1 cellular context compared by ENCODE assay signal in the genomic region with DNA sequence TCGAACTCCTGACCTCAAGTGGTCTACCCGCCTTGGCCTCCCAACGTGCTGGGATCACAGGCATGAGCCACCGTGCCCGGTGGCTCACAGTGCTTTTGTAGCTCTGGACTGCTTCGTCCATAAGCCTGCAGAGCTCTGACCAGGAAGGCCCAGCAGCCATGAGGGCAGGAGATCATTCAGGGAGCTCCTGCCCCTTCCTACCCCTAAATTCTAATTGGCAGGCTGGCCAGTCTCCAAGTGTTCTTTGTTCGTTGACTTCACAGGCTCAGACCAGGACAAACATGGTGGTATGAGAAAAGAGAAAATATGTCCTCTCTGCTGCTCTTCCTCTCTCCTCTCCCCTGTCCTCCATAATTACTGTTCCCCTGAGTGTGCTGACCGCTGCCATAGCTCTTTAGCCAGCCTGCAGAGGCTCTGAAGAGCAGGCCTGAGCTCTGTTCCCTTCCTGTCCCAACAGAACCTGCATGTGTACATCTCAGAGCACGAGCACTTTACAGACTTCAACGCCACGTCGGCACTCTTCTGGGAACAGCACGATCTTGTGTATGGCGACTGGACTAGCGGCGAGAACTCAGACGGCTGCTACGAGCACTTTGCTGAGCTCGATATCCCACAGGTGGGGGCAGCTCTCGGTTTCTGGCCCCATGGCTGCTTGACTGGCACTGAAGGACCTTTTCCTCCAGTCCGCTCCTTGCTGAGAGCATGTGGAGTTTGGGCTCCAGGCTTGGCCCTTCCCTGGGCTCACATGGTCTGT.
TF ChIP-seq lines count a peak whose summit lies in the region.

No MANE protein-coding gene starts in this region.

TF ChIP-seq in WTC11, 78 proteins besides CTCF, POLR2A, EP300 and RAD21 (continued from another document):
- TF ChIP-seq, protein P1, sequence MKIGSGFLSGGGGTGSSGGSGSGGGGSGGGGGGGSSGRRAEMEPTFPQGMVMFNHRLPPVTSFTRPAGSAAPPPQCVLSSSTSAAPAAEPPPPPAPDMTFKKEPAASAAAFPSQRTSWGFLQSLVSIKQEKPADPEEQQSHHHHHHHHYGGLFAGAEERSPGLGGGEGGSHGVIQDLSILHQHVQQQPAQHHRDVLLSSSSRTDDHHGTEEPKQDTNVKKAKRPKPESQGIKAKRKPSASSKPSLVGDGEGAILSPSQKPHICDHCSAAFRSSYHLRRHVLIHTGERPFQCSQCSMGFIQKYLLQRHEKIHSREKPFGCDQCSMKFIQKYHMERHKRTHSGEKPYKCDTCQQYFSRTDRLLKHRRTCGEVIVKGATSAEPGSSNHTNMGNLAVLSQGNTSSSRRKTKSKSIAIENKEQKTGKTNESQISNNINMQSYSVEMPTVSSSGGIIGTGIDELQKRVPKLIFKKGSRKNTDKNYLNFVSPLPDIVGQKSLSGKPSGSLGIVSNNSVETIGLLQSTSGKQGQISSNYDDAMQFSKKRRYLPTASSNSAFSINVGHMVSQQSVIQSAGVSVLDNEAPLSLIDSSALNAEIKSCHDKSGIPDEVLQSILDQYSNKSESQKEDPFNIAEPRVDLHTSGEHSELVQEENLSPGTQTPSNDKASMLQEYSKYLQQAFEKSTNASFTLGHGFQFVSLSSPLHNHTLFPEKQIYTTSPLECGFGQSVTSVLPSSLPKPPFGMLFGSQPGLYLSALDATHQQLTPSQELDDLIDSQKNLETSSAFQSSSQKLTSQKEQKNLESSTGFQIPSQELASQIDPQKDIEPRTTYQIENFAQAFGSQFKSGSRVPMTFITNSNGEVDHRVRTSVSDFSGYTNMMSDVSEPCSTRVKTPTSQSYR (CRISPR knock-in tag; IDR thresholded peaks at IDR 0.05): no peak
- no peak for TF ChIP-seq SOX15 (CRISPR knock-in tag; IDR thresholded peaks at IDR 0.05)
- TF ChIP-seq, protein P2, sequence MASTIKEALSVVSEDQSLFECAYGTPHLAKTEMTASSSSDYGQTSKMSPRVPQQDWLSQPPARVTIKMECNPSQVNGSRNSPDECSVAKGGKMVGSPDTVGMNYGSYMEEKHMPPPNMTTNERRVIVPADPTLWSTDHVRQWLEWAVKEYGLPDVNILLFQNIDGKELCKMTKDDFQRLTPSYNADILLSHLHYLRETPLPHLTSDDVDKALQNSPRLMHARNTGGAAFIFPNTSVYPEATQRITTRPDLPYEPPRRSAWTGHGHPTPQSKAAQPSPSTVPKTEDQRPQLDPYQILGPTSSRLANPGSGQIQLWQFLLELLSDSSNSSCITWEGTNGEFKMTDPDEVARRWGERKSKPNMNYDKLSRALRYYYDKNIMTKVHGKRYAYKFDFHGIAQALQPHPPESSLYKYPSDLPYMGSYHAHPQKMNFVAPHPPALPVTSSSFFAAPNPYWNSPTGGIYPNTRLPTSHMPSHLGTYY (CRISPR knock-in tag; IDR thresholded peaks at IDR 0.05): no peak
